In genomic region chr15:44298878-44299277, GRCh38 we compare ENCODE assay signal across 10 cellular contexts. TPM values are rescaled to one million over a fixed set of nuclear protein-coding genes. Genes with fewer than 3 reads are reported as not detected.
DNase-seq lines count a peak whose midpoint lies in the region; ATAC-seq and TF ChIP-seq lines count a peak whose summit lies in the region.
"Had no signal": no experiment of that assay in that cellular context is flagged by ENCODE, and none has a peak within 500 bp of the region (broad histone marks: within the 10 kb centered on the region; RNA-seq: fewer than 3 reads in every experiment).

No MANE protein-coding gene starts in this region.

- TF ChIP-seq POLR2A in heart left ventricle (IDR thresholded peaks at IDR 0.05): no peak

- H3K9me3 ChIP-seq in cardiac muscle cell (ENCODE audit: low read depth) (no peaks in the 10 kb centered on the region), heart left ventricle (no peaks in the 10 kb centered on the region)

- TF ChIP-seq CTCF in cardiac muscle cell (IDR thresholded peaks at IDR 0.05; ENCODE audit: low read depth, low read length) (peak; percentile 32), heart left ventricle (IDR thresholded peaks at IDR 0.05) (no peak), fibroblast of pulmonary artery (IDR thresholded peaks at IDR 0.05; ENCODE audit: low read length, missing control alignments) (peak; percentile 45)

- no peak overlapping the region for H3K27ac ChIP-seq in cardiac muscle cell
- H3K27ac ChIP-seq in heart left ventricle: no peak overlapping the region

- DNase-seq in cardiac muscle cell (ENCODE audit: low read depth in 1 of 2, low spot score in 1 of 2): no peak
- no peak for DNase-seq in heart left ventricle
- DNase-seq in OCI-M1 (lab: John Stamatoyannopoulos, UW): peak; percentile 30
- no peak for DNase-seq in fibroblast of pulmonary artery (ENCODE audit: low read depth)
- DNase-seq in activated naive CD4-positive, alpha-beta T cell treated with anti-CD3 and anti-CD28 coated beads, Interleukin-2, amount 50 U/mL, for 16 hours: no peak
- DNase-seq in posterior cingulate gyrus: no peak
- DNase-seq: activated CD4-positive, alpha-beta T cell treated with anti-CD3 and anti-CD28 coated beads for 4 hours; stimulated activated naive CD4-positive, alpha-beta T cell had no signal

- intact Hi-C loops in heart left ventricle (cut with DNase I) (loop anchor here in 3 of 10 donors (10.0 kb wide), 2 partner anchors 126 to 206 kb away; partner anchors contain the start of gene CTDSPL2 (in 1 of the 3)), posterior cingulate gyrus (cut with DNase I) (loop anchor here (10.0 kb wide), 1 partner anchor 206 kb away; no protein-coding TSS in a partner anchor)

- H3K36me3 ChIP-seq in cardiac muscle cell: no peaks in the 10 kb centered on the region
- peaks cover 0 to 3% (median 0%) of the 10 kb centered on the region in 9 donors for H3K36me3 ChIP-seq in heart left ventricle

- H3K4me1 ChIP-seq in cardiac muscle cell (ENCODE audit: low read depth) (peaks cover 5% of the 10 kb centered on the region), heart left ventricle (peaks cover 0 to 43% (median 8%) of the 10 kb centered on the region in 12 donors)

- no peaks in the 10 kb centered on the region for H3K27me3 ChIP-seq in cardiac muscle cell
- no peaks in the 10 kb centered on the region for H3K27me3 ChIP-seq in heart left ventricle

- H3K4me3 ChIP-seq in cardiac muscle cell (no peak overlapping the region), heart left ventricle (no peak overlapping the region), fibroblast of pulmonary artery (replicated peaks; ENCODE audit: low read depth, low read length) (no peak overlapping the region)

- ATAC-seq in heart left ventricle (no peak), HG03097 (IDR thresholded peaks at IDR 0.05; ENCODE audit: low FRiP score, unreplicated experiment) (no peak), GM21528 (IDR thresholded peaks at IDR 0.05; ENCODE audit: low FRiP score, unreplicated experiment) (no peak)

- 90 to 98% (median 93%) methylated on average over 1 of the region's 1 CpG for WGBS in heart left ventricle, 4 donors

RNA-seq across cellular contexts. Expression of gene GOLM2, which starts 10.4 kb away (rescaled TPM):
- total RNA-seq in cardiac muscle cell (57.8 and 80.8 TPM in 2 replicates), heart left ventricle (10 to 100 TPM; 20.8 to 54.7 (median 29.9) TPM)
- polyA plus RNA-seq in cardiac muscle cell (45.6 and 47.8 TPM in 2 replicates), heart left ventricle (10 to 100 TPM; 10.6 to 23.3 TPM)

Comparison
In these comparisons a context has a peak if more than half of its experiments do, and no peak if none do; other contexts are left out.
1. CTCF ChIP-seq: peak in cardiac muscle cell (single experiment) and fibroblast of pulmonary artery (single experiment); none in heart left ventricle (0 of 12).